11 cellular contexts compared by ENCODE assay signal in the genomic region with DNA sequence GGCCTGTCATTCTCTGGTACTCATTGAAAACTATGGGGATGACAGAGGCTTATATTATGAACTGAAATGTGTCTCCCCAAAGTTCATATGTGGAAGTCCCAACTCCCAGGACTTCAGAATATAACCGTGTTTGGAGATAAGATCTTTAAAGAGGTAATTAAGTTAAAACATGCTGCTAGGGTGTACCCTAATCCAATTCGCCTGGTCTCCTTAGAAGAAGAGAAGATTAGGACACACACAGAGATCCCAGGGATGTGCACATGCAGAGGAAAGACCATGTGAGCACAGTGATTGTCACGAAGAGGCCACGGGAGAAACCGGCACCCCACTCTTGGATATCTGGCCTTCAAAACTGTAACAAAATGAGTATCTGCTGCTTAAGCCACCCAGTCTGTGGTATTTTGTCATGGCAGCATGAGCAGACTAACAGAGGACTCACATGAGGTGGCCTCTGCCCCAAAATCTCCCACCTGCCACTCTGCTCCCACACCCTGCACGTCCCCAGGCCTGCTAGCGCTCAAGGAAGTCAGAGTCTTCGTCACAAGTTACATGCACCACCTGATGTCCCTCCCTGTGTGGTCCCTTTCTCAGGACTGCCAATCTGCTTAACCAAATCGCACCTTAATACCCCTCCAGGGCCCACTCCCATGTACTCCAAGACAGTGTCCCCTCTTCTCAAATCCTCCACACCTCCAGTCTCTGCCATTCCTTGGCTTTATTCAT. TPM values are rescaled to one million over a fixed set of nuclear protein-coding genes. Genes with fewer than 3 reads are reported as not detected.
A peak's percentile ranks its signal among the peaks of the same experiment; 100 is the strongest.
DNase-seq lines count a peak whose midpoint lies in the region; ATAC-seq and TF ChIP-seq lines count a peak whose summit lies in the region.
"Had no signal": no experiment of that assay in that cellular context is flagged by ENCODE, and none has a peak within 500 bp of the region (broad histone marks: within the 10 kb centered on the region; RNA-seq: fewer than 3 reads in every experiment).

No MANE protein-coding gene starts in this region.

- H3K36me3 Mint-ChIP-seq in activated T-cell treated with anti-CD3 and anti-CD28 coated beads, Interleukin-2, amount 50 U/mL, for 24 hours (ENCODE audit: low read depth) = peaks cover 100% of the 10 kb centered on the region
- H3K36me3 Mint-ChIP-seq in activated T-cell treated with anti-CD3 and anti-CD28 coated beads, Interleukin-2, amount 50 U/mL, for 4 hours (ENCODE audit: insufficient read depth) = peaks cover 74% of the 10 kb centered on the region

- H3K9me3 ChIP-seq in ascending aorta = no peaks in the 10 kb centered on the region
- H3K9me3 ChIP-seq in mesodermal cell (ENCODE audit: control insufficient read depth, low read length) = no peaks in the 10 kb centered on the region
- no peaks in the 10 kb centered on the region for H3K9me3 ChIP-seq in tibial nerve

- H3K4me1 Mint-ChIP-seq in activated T-cell treated with anti-CD3 and anti-CD28 coated beads, Interleukin-2, amount 50 U/mL, for 24 hours (ENCODE audit: low read depth) = peaks cover 14% of the 10 kb centered on the region
- H3K4me1 Mint-ChIP-seq in activated T-cell treated with anti-CD3 and anti-CD28 coated beads, Interleukin-2, amount 50 U/mL, for 4 hours (ENCODE audit: low read depth) = no peaks in the 10 kb centered on the region

- in situ Hi-C loops in ACHN (cut with HindIII; ENCODE audit: low pct_ligation_motif_present, low pct_unique_long_range_greater_than_20kb, low sequenced_read_pairs) = no loop called here

- TF ChIP-seq CTCF in ascending aorta (IDR thresholded peaks at IDR 0.05) (no peak), tibial nerve (IDR thresholded peaks at IDR 0.05) (no peak)

- peak overlapping the region; percentile 75 for H3K27ac Mint-ChIP-seq in activated T-cell treated with anti-CD3 and anti-CD28 coated beads, Interleukin-2, amount 50 U/mL, for 24 hours

- no peak overlapping the region for H3K4me3 Mint-ChIP-seq in activated T-cell treated with anti-CD3 and anti-CD28 coated beads, Interleukin-2, amount 50 U/mL, for 24 hours
- no peak overlapping the region for H3K4me3 Mint-ChIP-seq in activated T-cell treated with anti-CD3 and anti-CD28 coated beads, Interleukin-2, amount 50 U/mL, for 4 hours

- no peak for TF ChIP-seq EP300 in tibial nerve (IDR thresholded peaks at IDR 0.05)

- no peaks in the 10 kb centered on the region for H3K9me3 Mint-ChIP-seq in activated T-cell treated with anti-CD3 and anti-CD28 coated beads, Interleukin-2, amount 50 U/mL, for 24 hours
- H3K9me3 Mint-ChIP-seq in activated T-cell treated with anti-CD3 and anti-CD28 coated beads, Interleukin-2, amount 50 U/mL, for 4 hours = no peaks in the 10 kb centered on the region

- H3K4me3 ChIP-seq in ascending aorta (no peak overlapping the region), mesodermal cell (ENCODE audit: extremely low read depth, insufficient read depth, low read length, poor library complexity, severe bottlenecking) (no peak overlapping the region), tibial nerve (no peak overlapping the region)
- H3K4me3 ChIP-seq: GM12878 had no signal

- 94% methylated on average over 7 to 8 of the region's 9 CpGs for WGBS in mesodermal cell (ENCODE audit: insufficient coverage in 2 of 2), 2 experiments
- 82 to 90% methylated on average over 9 of the region's 9 CpGs for WGBS in tibial nerve, 2 donors

- peak overlapping the region; percentile 92 to 94 for H3K27ac ChIP-seq in ascending aorta
- H3K27ac ChIP-seq in mesodermal cell (ENCODE audit: low read depth, low read length, severe bottlenecking) = peak overlapping the region; percentile 75
- H3K27ac ChIP-seq in tibial nerve = peak overlapping the region in 3 of 4 donors; percentile 29 to 85 (median 77)

- no peak for DNase-seq in activated T-cell treated with anti-CD3 and anti-CD28 coated beads, Interleukin-2, amount 50 U/mL, for 24 hours
- DNase-seq in activated T-cell treated with anti-CD3 and anti-CD28 coated beads, Interleukin-2, amount 50 U/mL, for 4 hours = no peak
- no peak for DNase-seq in ascending aorta (ENCODE audit: low spot score in 2 of 2)
- DNase-seq in tibial nerve (ENCODE audit: low spot score in 2 of 2) = no peak
- no peak for DNase-seq in ACHN
- DNase-seq: stimulated activated naive CD4-positive, alpha-beta T cell had no signal

- no peaks in the 10 kb centered on the region for H3K27me3 ChIP-seq in ascending aorta
- no peaks in the 10 kb centered on the region for H3K27me3 ChIP-seq in tibial nerve

- TF ChIP-seq POLR2A in tibial nerve (IDR thresholded peaks at IDR 0.05) = no peak

- H3K27me3 Mint-ChIP-seq in activated T-cell treated with anti-CD3 and anti-CD28 coated beads, Interleukin-2, amount 50 U/mL, for 24 hours = no peaks in the 10 kb centered on the region
- no peaks in the 10 kb centered on the region for H3K27me3 Mint-ChIP-seq in activated T-cell treated with anti-CD3 and anti-CD28 coated beads, Interleukin-2, amount 50 U/mL, for 4 hours (ENCODE audit: low read depth)

- H3K36me3 ChIP-seq in ascending aorta (peaks cover 56 to 59% of the 10 kb centered on the region in 2 donors), mesodermal cell (ENCODE audit: control insufficient read depth, insufficient read depth, low read length) (peaks cover 71% of the 10 kb centered on the region), tibial nerve (peaks cover 0 to 93% (median 24%) of the 10 kb centered on the region in 3 donors)

- ATAC-seq in activated T-cell treated with anti-CD3 and anti-CD28 coated beads, Interleukin-2, amount 50 U/mL, for 4 hours = no peak
- no peak for ATAC-seq in GM21619 (IDR thresholded peaks at IDR 0.05; ENCODE audit: unreplicated experiment)
- no peak for ATAC-seq in HG02870 (IDR thresholded peaks at IDR 0.05; ENCODE audit: unreplicated experiment)
- ATAC-seq: GM12878 had no signal

- intact Hi-C loops in ascending aorta (cut with DNase I) = no loop called here

- H3K4me1 ChIP-seq in ascending aorta = peaks cover 41 to 80% of the 10 kb centered on the region in 2 donors
- H3K4me1 ChIP-seq in mesodermal cell (ENCODE audit: control insufficient read depth, insufficient read depth, low read length, poor library complexity, severe bottlenecking) = peaks cover 51% of the 10 kb centered on the region
- H3K4me1 ChIP-seq in tibial nerve = peaks cover 0 to 90% (median 28%) of the 10 kb centered on the region in 4 donors

RNA-seq across cellular contexts. Expression of a gene that starts 26.8 kb away (rescaled TPM):
- not detected for total RNA-seq in activated T-cell treated with anti-CD3 and anti-CD28 coated beads, Interleukin-2, amount 50 U/mL, for 4 hours
- total RNA-seq in ascending aorta (221 TPM), tibial nerve (100 to 1,000 TPM in 3 of 4 donors, 10 to 100 TPM in 1; 63.3 to 199 (median 140) TPM)
- 7.5 TPM for polyA plus RNA-seq in mesodermal cell (2013, experiment 1 of 2)
- 6.0 TPM for polyA plus RNA-seq in mesodermal cell (2013, experiment 2 of 2)
- total RNA-seq: GM12878; T-helper 2 cell treated with Interferon-gamma antibody and Interleukin-4, amounts not matched to agents 100 ng/mL and 5 ng/mL, for 36 hours had no signal
- polyA plus RNA-seq: GM12878 had no signal

RNA-seq across cellular contexts. Expression of a gene that starts 46.0 kb away (rescaled TPM):
- 100 to 1,000 TPM; 157 to 161 (median 158) TPM for total RNA-seq in activated T-cell treated with anti-CD3 and anti-CD28 coated beads, Interleukin-2, amount 50 U/mL, for 4 hours
- total RNA-seq in ascending aorta (237 TPM), tibial nerve (100 to 1,000 TPM in 3 of 4 donors, 10 to 100 TPM in 1; 99.8 to 128 (median 113) TPM)
- polyA plus RNA-seq in mesodermal cell (2013, experiment 1 of 2) = 112 TPM
- 106 TPM for polyA plus RNA-seq in mesodermal cell (2013, experiment 2 of 2)

Comparison
In these comparisons a context has a peak if more than half of its experiments do, and no peak if none do; other contexts are left out.
1. RNA of a gene that starts 26.8 kb away (total RNA-seq): 221 TPM in ascending aorta (single experiment) and 63.3 to 199 TPM in tibial nerve; not detected in activated T-cell treated with anti-CD3 and anti-CD28 coated beads, Interleukin-2, amount 50 U/mL, for 4 hours; every median in the first group is over 10 times any median in the second.
2. Peak in every context shown above with its lines, with median percentiles within 50 percentile points of each other: H3K27ac ChIP-seq.